ENCODE assay signal across 21 cellular contexts in the genomic region with DNA sequence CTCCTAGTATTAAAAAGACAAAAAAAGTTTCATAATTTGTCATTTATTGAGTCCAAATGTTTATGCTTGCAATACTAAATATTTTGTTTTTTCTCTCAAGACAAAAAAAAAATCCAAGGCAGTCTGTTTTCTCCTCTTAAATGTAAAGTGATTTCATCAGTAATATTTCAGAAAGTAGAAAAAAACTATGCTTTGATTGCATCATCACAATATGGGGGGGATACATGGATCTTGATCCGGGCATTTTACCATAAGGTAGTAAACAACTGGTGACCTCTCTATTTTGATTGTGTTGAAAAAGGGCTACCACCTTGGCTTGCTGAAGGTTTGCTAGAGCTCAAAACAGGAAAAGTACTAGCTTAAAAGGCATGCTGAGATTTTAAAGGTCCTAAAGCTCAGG.
"Had no signal": no experiment of that assay in that cellular context is flagged by ENCODE, and none has a peak within 500 bp of the region (broad histone marks: within the 10 kb centered on the region; RNA-seq: fewer than 3 reads in every experiment).

No MANE protein-coding gene starts in this region.

- H3K4me1 Mint-ChIP-seq: IgD-negative memory B cell had no signal

- H3K4me3 ChIP-seq: SJSA1, SK-N-MC had no signal

- H3K27me3 ChIP-seq: SJSA1 had no signal

- H3K4me1 ChIP-seq: SJSA1 had no signal

- H3K27me3 Mint-ChIP-seq: IgD-negative memory B cell had no signal

- H3K27ac ChIP-seq: SJSA1, SK-N-MC had no signal

- FAIRE-seq: RCC 7860 had no signal

- H3K27ac Mint-ChIP-seq: IgD-negative memory B cell had no signal

- H3K9me3 ChIP-seq: SJSA1 had no signal

- H3K9me3 Mint-ChIP-seq: IgD-negative memory B cell had no signal

- DNase-seq: KBM-7, MV-4-11, NCI-H1048, NCI-H1105, NCI-H1417, NCI-H1436 treated with DMSO at 0.1 percent for 48 hours, NCI-H1694, NCI-H187 treated with DMSO at 0.1 percent for 48 hours, NCI-H2029 treated with DMSO at 0.1 percent for 48 hours, NCI-H2171 treated with DMSO at 0.1 percent for 48 hours, NCI-H345, NCI-H524, NCI-H526 treated with DMSO at 0.1 percent for 48 hours, NCI-H748 treated with DMSO at 0.1 percent for 48 hours, Right ventricle myocardium superior, RPMI8226, SIG-M5 had no signal

- H3K4me3 Mint-ChIP-seq: IgD-negative memory B cell had no signal
